In genomic region chr19:50431343-50432220, GRCh38 we compare ENCODE assay signal across 8 cellular contexts. TPM values are rescaled to one million over a fixed set of nuclear protein-coding genes. Genes with fewer than 3 reads are reported as not detected.
DNase-seq lines count a peak whose midpoint lies in the region; ATAC-seq and TF ChIP-seq lines count a peak whose summit lies in the region.

No MANE protein-coding gene starts in this region.

- peaks cover 42% of the 10 kb centered on the region for H3K27me3 Mint-ChIP-seq in nephron progenitor cell (ENCODE audit: low read depth, poor library complexity)

- H3K4me1 ChIP-seq in KMS-11 (ENCODE audit: low read depth, poor library complexity, severe bottlenecking), result peaks cover 23% of the 10 kb centered on the region

- peak overlapping the region; percentile 90 for H3K4me3 Mint-ChIP-seq in nephron progenitor cell

- DNase-seq in DMS53 (lab: John Stamatoyannopoulos, UW) (peak; percentile 83), RPMI7951 (ENCODE audit: low read depth) (peak; percentile 49), foreskin fibroblast (peak; percentile 40 to 83), nephron progenitor cell (peak; percentile 94)
- peak; percentile 80 for DNase-seq in activated T-helper 9 cell treated with anti-CD3 and anti-CD28 coated beads, Interleukin-2, amount 50 U/mL, for 16 hours (ENCODE audit: low read depth)
- DNase-seq in stimulated activated naive CD4-positive, alpha-beta T cell treated with Interleukin-2 at 50 U/mL for 16 hours (lab: John Stamatoyannopoulos, UW), result peak; percentile 79

- H3K9ac ChIP-seq in KMS-11, result no peak overlapping the region

- peak overlapping the region; percentile 74 for H2AFZ ChIP-seq in KMS-11 (ENCODE audit: low read depth)

- no peaks in the 10 kb centered on the region for H3K79me2 ChIP-seq in KMS-11 (ENCODE audit: insufficient read depth, low read depth)

- no peak overlapping the region for H3K4me3 ChIP-seq in KMS-11 (IDR thresholded peaks at IDR 0.05; ENCODE audit: insufficient read depth, low read depth, low read length)
- peak overlapping the region; percentile 51 to 67 for H3K4me3 ChIP-seq in foreskin fibroblast (ENCODE audit: low read depth in 1 of 2, low read length in 2 of 2)

- H3K36me3 Mint-ChIP-seq in nephron progenitor cell (ENCODE audit: low read depth), result no peaks in the 10 kb centered on the region

- H3K36me3 ChIP-seq in KMS-11 (ENCODE audit: insufficient read depth), result no peaks in the 10 kb centered on the region

- H3K9me3 Mint-ChIP-seq in nephron progenitor cell, result no peaks in the 10 kb centered on the region

- peak overlapping the region; percentile 36 for H3K27ac Mint-ChIP-seq in nephron progenitor cell

- peak overlapping the region; percentile 78 for H3K4me2 ChIP-seq in KMS-11

- H3K27me3 ChIP-seq in KMS-11 (ENCODE audit: insufficient read depth, low read depth), result peaks cover 44% of the 10 kb centered on the region

- H3K4me1 Mint-ChIP-seq in nephron progenitor cell, result peaks cover 57% of the 10 kb centered on the region

- no peak overlapping the region for H3K27ac ChIP-seq in KMS-11

- peak; percentile 70 for ATAC-seq in GM21737 (IDR thresholded peaks at IDR 0.05; ENCODE audit: unreplicated experiment)

- no peaks in the 10 kb centered on the region for H4K20me1 ChIP-seq in KMS-11 (ENCODE audit: insufficient read depth)

- TF ChIP-seq CTCF in KMS-11 (conservative IDR thresholded peaks at IDR 0.05; ENCODE audit: low read depth, low read length) (no peak), foreskin fibroblast (IDR thresholded peaks at IDR 0.05; ENCODE audit: low read depth, low read length) (no peak), nephron progenitor cell (IDR thresholded peaks at IDR 0.05) (no peak)

RNA-seq across cellular contexts. Expression of gene MYBPC2, which starts 1.1 kb away (rescaled TPM):
- 0.10 TPM in 1 of 2 replicates, not detected in the other for total RNA-seq in RPMI7951 (2014; rRNA removed; shearing (Covaris generic))

RNA-seq across cellular contexts. Expression of gene SPIB, which starts 12.8 kb away (rescaled TPM):
- total RNA-seq in RPMI7951 (2014; rRNA removed; shearing (Covaris generic)), result not detected in 2 replicates

RNA-seq across cellular contexts. Expression of gene EMC10, which starts 44.7 kb away (rescaled TPM):
- total RNA-seq in RPMI7951 (2014; rRNA removed; shearing (Covaris generic)), result 36.9 and 75.3 TPM in 2 replicates

RNA-seq across cellular contexts. Expression of gene GARIN5A, which starts 45.1 kb away (rescaled TPM):
- 1.3 TPM in 1 of 2 replicates, not detected in the other for total RNA-seq in RPMI7951 (2014; rRNA removed; shearing (Covaris generic))

RNA-seq across cellular contexts. Expression of gene POLD1, which starts 47.4 kb away (rescaled TPM):
- total RNA-seq in RPMI7951 (2014; rRNA removed; shearing (Covaris generic)), result 38.6 and 42.7 TPM in 2 replicates
